Comparison of ENCODE assay signal across 1 cellular context in the genomic region with DNA sequence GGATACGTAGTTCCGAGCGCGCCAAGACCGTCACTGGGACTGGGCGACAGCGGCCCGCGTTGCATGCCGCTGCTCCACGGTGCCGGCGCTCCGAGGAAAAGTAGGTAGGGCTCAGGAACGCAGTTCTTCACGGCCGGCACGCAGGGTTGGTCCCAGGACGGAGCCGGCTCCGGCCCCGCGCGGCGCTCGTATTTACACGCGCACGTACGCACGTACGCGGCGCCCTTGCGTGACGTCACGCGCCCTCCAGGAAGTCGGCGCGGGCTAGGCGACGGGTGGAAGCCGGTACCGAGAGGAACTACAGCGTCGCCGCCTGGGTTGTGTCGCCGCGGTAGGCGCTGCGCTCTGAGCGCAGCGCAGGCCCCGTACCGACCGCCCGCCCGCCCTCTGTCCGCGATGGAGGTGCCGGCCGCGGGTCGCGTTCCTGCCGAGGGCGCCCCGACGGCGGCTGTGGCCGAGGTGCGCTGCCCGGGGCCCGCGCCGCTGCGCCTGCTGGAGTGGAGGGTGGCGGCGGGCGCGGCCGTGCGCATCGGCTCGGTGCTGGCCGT.
TF ChIP-seq lines count a peak whose summit lies in the region.

Gene CTDP1 (plus strand): TSS at position 252 of the 548 bp plus-strand sequence. CDS start 145 bp downstream, at position 397.

TF ChIP-seq in IMR-90, 13 proteins besides CTCF, POLR2A, EP300 and RAD21:
- TF ChIP-seq CEBPB (IDR thresholded peaks at IDR 0.05; ENCODE audit: low read depth, low read length) (no peak), MXI1 (IDR thresholded peaks at IDR 0.05; ENCODE audit: borderline replicate concordance, low read depth, low read length) (0 out of 2 replicates have a peak, but pooled peaks have one; percentile 7), FOS (IDR thresholded peaks at IDR 0.05; ENCODE audit: low read depth, low read length) (0 out of 2 replicates have a peak, but pooled peaks have one; percentile 4), MAFK (IDR thresholded peaks at IDR 0.05; ENCODE audit: low read depth, low read length) (no peak), BHLHE40 (IDR thresholded peaks at IDR 0.05; ENCODE audit: low read depth, low read length) (no peak), MAZ (IDR thresholded peaks at IDR 0.05; ENCODE audit: borderline replicate concordance, low read depth, low read length) (peak; percentile 52; the same call in 1 of the 2 replicates), SMC3 (IDR thresholded peaks at IDR 0.05; ENCODE audit: low read depth, low read length) (no peak), RFX5 (IDR thresholded peaks at IDR 0.05; ENCODE audit: low read depth, low read length) (no peak), NFE2L2 (IDR thresholded peaks at IDR 0.05; ENCODE audit: low read depth, low read length) (no peak)
- TF ChIP-seq, protein P1, sequence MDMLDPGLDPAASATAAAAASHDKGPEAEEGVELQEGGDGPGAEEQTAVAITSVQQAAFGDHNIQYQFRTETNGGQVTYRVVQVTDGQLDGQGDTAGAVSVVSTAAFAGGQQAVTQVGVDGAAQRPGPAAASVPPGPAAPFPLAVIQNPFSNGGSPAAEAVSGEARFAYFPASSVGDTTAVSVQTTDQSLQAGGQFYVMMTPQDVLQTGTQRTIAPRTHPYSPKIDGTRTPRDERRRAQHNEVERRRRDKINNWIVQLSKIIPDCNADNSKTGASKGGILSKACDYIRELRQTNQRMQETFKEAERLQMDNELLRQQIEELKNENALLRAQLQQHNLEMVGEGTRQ (IDR thresholded peaks at IDR 0.05; ENCODE audit: low read depth, low read length) = no peak
